ENCODE assay signal across 28 cellular contexts in the genomic region with DNA sequence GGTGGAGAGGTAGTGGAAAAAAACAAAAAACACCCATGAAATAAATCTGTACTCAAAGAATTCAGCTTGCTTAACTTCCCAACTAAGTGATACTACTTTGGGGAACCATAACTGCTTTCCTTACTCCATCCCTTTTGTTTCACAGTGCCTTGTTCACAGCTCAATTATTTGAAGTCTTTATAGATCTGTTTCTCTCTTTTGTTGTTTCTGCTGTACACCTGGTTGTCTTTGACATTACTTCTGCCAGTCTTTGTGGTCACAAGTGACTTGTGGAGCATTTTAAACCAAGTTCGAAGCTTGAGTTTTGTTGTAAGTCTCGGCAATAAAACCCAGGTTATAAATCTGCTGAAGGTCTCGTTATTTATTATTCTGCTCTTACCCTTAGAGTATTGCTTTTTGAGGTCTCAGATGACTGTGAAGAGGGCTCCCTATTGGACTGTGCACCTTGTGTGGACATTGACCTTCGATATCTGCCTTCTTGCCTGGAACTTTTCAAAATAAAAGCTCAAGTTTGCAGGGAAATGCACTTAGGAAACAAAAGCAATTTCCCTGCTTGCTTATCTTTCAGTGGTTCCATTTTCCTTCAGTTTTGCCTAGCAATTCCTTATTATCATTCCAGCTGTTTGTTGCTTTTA. TPM values are rescaled to one million over a fixed set of nuclear protein-coding genes. Genes with fewer than 3 reads are reported as not detected.
DNase-seq lines count a peak whose midpoint lies in the region; ATAC-seq, FAIRE-seq and TF ChIP-seq lines count a peak whose summit lies in the region.
"Had no signal": no experiment of that assay in that cellular context is flagged by ENCODE, and none has a peak within 500 bp of the region (broad histone marks: within the 10 kb centered on the region; RNA-seq: fewer than 3 reads in every experiment).

No MANE protein-coding gene starts in this region.

- H3K36me3 Mint-ChIP-seq in GM23338 (ENCODE audit: low read depth) (no peaks in the 10 kb centered on the region), HFFc6 (ENCODE audit: low read depth) (no peaks in the 10 kb centered on the region)

- H3K9me3 Mint-ChIP-seq in GM23338 = no peaks in the 10 kb centered on the region
- no peaks in the 10 kb centered on the region for H3K9me3 Mint-ChIP-seq in HFFc6
- H3K9me3 Mint-ChIP-seq: activated naive CD4-positive, alpha-beta T cell treated with anti-CD3 and anti-CD28 coated beads for 36 hours; activated T-helper 1 cell treated with anti-CD3 and anti-CD28 coated beads, Interleukin-12 subunit alpha, Interleukin-12 subunit beta, Interleukin-2, Interleukin-4 antibody, amounts not matched to agents 30 ng/mL and 10 ng/mL and 1 ng/mL, durations not matched to agents 14 hours and 24 hours and 36 hours; H9 had no signal

- peaks cover 14% of the 10 kb centered on the region for H3K4me1 ChIP-seq in GM23338 (ENCODE audit: insufficient read depth)
- peaks cover 0 to 4% of the 10 kb centered on the region in 2 donors for H3K4me1 ChIP-seq in kidney (ENCODE audit: control insufficient read depth in 1 of 2, insufficient read depth in 1 of 2, low read depth in 1 of 2, low read length in 2 of 2)
- H3K4me1 ChIP-seq in neuron (ENCODE audit: insufficient read depth, low read length) = peaks cover 10% of the 10 kb centered on the region
- H3K4me1 ChIP-seq in Karpas-422 (ENCODE audit: low read length) = no peaks in the 10 kb centered on the region
- H3K4me1 ChIP-seq: spleen had no signal

- H3K27ac ChIP-seq in GM23338 (ENCODE audit: low read depth) = no peak overlapping the region
- H3K27ac ChIP-seq in kidney (ENCODE audit: low read depth in 2 of 2, low read length in 2 of 2) = peak overlapping the region; percentile 49 to 68
- H3K27ac ChIP-seq in Karpas-422 (ENCODE audit: low read length) = no peak overlapping the region
- H3K27ac ChIP-seq: adrenal gland, brain microvascular endothelial cell, neutrophil, PC-9, spleen had no signal

- H3K27me3 Mint-ChIP-seq in GM23338 (ENCODE audit: insufficient read depth, low read depth, poor library complexity) (no peaks in the 10 kb centered on the region), HFFc6 (ENCODE audit: insufficient read depth) (peaks cover 6% of the 10 kb centered on the region; the same call in 1 of the 2 replicates)

- H3K27ac Mint-ChIP-seq in GM23338 (peak overlapping the region; percentile 80), HFFc6 (no peak overlapping the region)
- H3K27ac Mint-ChIP-seq: activated naive CD4-positive, alpha-beta T cell treated with anti-CD3 and anti-CD28 coated beads for 36 hours; activated T-helper 1 cell treated with anti-CD3 and anti-CD28 coated beads, Interleukin-12 subunit alpha, Interleukin-12 subunit beta, Interleukin-2, Interleukin-4 antibody, amounts not matched to agents 30 ng/mL and 10 ng/mL and 1 ng/mL, durations not matched to agents 14 hours and 24 hours and 36 hours had no signal

- no peaks in the 10 kb centered on the region for H3K36me3 ChIP-seq in GM23338 (ENCODE audit: insufficient read depth)
- no peaks in the 10 kb centered on the region for H3K36me3 ChIP-seq in kidney (ENCODE audit: control insufficient read depth in 1 of 2, insufficient read depth in 2 of 2, low read length in 2 of 2)
- H3K36me3 ChIP-seq in neuron (ENCODE audit: insufficient read depth, low read length) = no peaks in the 10 kb centered on the region
- H3K36me3 ChIP-seq in Karpas-422 (ENCODE audit: insufficient read depth, low read length) = no peaks in the 10 kb centered on the region
- H3K36me3 ChIP-seq: adrenal gland, brain microvascular endothelial cell, neutrophil, spleen had no signal

- no peak overlapping the region for H2AFZ ChIP-seq in GM23338
- H2AFZ ChIP-seq in neuron (ENCODE audit: low read depth, low read length) = peak overlapping the region; percentile 19
- H2AFZ ChIP-seq in Karpas-422 (ENCODE audit: low read length) = no peak overlapping the region
- H2AFZ ChIP-seq: PC-9 had no signal

- H3F3A ChIP-seq in GM23338 (replicated peaks; ENCODE audit: low read depth) = no peaks in the 10 kb centered on the region

- no peaks in the 10 kb centered on the region for H3K79me2 ChIP-seq in GM23338 (replicated peaks; ENCODE audit: insufficient read depth)
- no peaks in the 10 kb centered on the region for H3K79me2 ChIP-seq in Karpas-422 (ENCODE audit: low read length)

- no peak for ATAC-seq in GM23338

- H3K4me1 Mint-ChIP-seq in GM23338 (peaks cover 49% of the 10 kb centered on the region), HFFc6 (ENCODE audit: low read depth) (peaks cover 6% of the 10 kb centered on the region; the same call in 1 of the 2 replicates)

- no peaks in the 10 kb centered on the region for H3K27me3 ChIP-seq in GM23338 (ENCODE audit: insufficient read depth)
- no peaks in the 10 kb centered on the region for H3K27me3 ChIP-seq in neuron (ENCODE audit: insufficient read depth, low read length)
- H3K27me3 ChIP-seq in Karpas-422 (ENCODE audit: low read length) = no peaks in the 10 kb centered on the region
- H3K27me3 ChIP-seq: adrenal gland, brain microvascular endothelial cell, neutrophil, spleen had no signal

- H3K4me3 Mint-ChIP-seq in GM23338 (no peak overlapping the region), HFFc6 (no peak overlapping the region)
- H3K4me3 Mint-ChIP-seq: activated naive CD4-positive, alpha-beta T cell treated with anti-CD3 and anti-CD28 coated beads for 36 hours; activated T-helper 1 cell treated with anti-CD3 and anti-CD28 coated beads, Interleukin-12 subunit alpha, Interleukin-12 subunit beta, Interleukin-2, Interleukin-4 antibody, amounts not matched to agents 30 ng/mL and 10 ng/mL and 1 ng/mL, durations not matched to agents 14 hours and 24 hours and 36 hours; H9 had no signal

- H3K4me3 ChIP-seq in GM23338 (no peak overlapping the region), kidney (ENCODE audit: low read length in 2 of 2) (peak overlapping the region; percentile 40 to 51), neuron (ENCODE audit: low read length) (no peak overlapping the region), Karpas-422 (ENCODE audit: low read length) (no peak overlapping the region)
- H3K4me3 ChIP-seq: adrenal gland, PC-9, spleen had no signal

- H3K4me2 ChIP-seq in GM23338 = no peak overlapping the region
- H3K4me2 ChIP-seq in Karpas-422 (ENCODE audit: low read depth, low read length, poor library complexity, severe bottlenecking) = no peak overlapping the region
- H3K4me2 ChIP-seq: PC-9 had no signal

- H3K9me3 ChIP-seq in kidney (ENCODE audit: control insufficient read depth in 1 of 2, low read length in 2 of 2) (no peaks in the 10 kb centered on the region), neuron (ENCODE audit: low read length) (no peaks in the 10 kb centered on the region), Karpas-422 (ENCODE audit: low read length) (no peaks in the 10 kb centered on the region)
- H3K9me3 ChIP-seq: adrenal gland, neutrophil, spleen had no signal

- DNase-seq in GM23338 (ENCODE audit: low spot score) (no peak), NCI-H146 treated with DMSO at 0.1 percent for 48 hours (lab: John Stamatoyannopoulos, UW; ENCODE audit: unreplicated experiment) (peak; percentile 21), kidney (no peak), HFFc6 (no peak), Karpas-422 (no peak), NCI-H524 (lab: John Stamatoyannopoulos, UW) (no peak), hippocampal formation (lab: John Stamatoyannopoulos, UW) (no peak)
- DNase-seq: activated CD4-positive, alpha-beta T cell treated with anti-CD3 and anti-CD28 coated beads, Interleukin-2, amount 50 U/mL, for 4 hours; activated naive CD4-positive, alpha-beta T cell treated with anti-CD3 and anti-CD28 coated beads for 36 hours; brain microvascular endothelial cell; GF-D8; H9; KG1; MM.1S; NCI-H1436; NCI-H2171 treated with DMSO at 0.1 percent for 48 hours; NCI-H526; PC-9; retina; Right ventricle myocardium superior; spleen; stimulated activated CD4-positive, alpha-beta T cell treated with anti-CD3 and anti-CD28 coated beads, Interleukin-2, amount 100 ng/mL, for 48 hours; substantia nigra had no signal

- no peaks in the 10 kb centered on the region for H3K9me2 ChIP-seq in GM23338 (ENCODE audit: insufficient read depth)
- no peaks in the 10 kb centered on the region for H3K9me2 ChIP-seq in Karpas-422 (replicated peaks; ENCODE audit: insufficient read depth, low read length)

- peak overlapping the region in 1 of 2 donors; percentile 30 for H3K9ac ChIP-seq in kidney (ENCODE audit: low read length in 2 of 2)
- no peak overlapping the region for H3K9ac ChIP-seq in Karpas-422 (ENCODE audit: low read length)

- TF ChIP-seq CTCF in GM23338 (conservative IDR thresholded peaks at IDR 0.05; ENCODE audit: low read depth in 2 of 2) = no peak
- TF ChIP-seq CTCF in kidney (IDR thresholded peaks at IDR 0.05; ENCODE audit: borderline replicate concordance, extremely low read depth, insufficient read depth) = no peak
- no peak for TF ChIP-seq CTCF in HFFc6 (IDR thresholded peaks at IDR 0.05)

- H4K20me1 ChIP-seq in GM23338 (replicated peaks; ENCODE audit: insufficient read depth) = no peaks in the 10 kb centered on the region
- H4K20me1 ChIP-seq in Karpas-422 (ENCODE audit: insufficient read depth, low read depth, low read length) = no peaks in the 10 kb centered on the region

- no peak for FAIRE-seq in kidney (lab: Jason Lieb, UNC)
- FAIRE-seq: keratinocyte had no signal

- intact Hi-C loops in kidney (cut with DNase I) = no loop called here

TF ChIP-seq in GM23338, 12 proteins besides CTCF, POLR2A, EP300 and RAD21 (continues in another document):
- no peak for TF ChIP-seq CREB1 (CRISPR knock-in tag; IDR thresholded peaks at IDR 0.05; ENCODE audit: low read depth)
- no peak for TF ChIP-seq POLR2AphosphoS5 (IDR thresholded peaks at IDR 0.05; ENCODE audit: low read depth)
- no peak for TF ChIP-seq EZH2 (IDR thresholded peaks at IDR 0.05; ENCODE audit: low read depth, unreplicated experiment)
- no peak for TF ChIP-seq STAT1 (IDR thresholded peaks at IDR 0.05; ENCODE audit: unreplicated experiment)
- no peak for TF ChIP-seq EZH2phosphoT487 (IDR thresholded peaks at IDR 0.05; ENCODE audit: unreplicated experiment)
- TF ChIP-seq, protein P1, sequence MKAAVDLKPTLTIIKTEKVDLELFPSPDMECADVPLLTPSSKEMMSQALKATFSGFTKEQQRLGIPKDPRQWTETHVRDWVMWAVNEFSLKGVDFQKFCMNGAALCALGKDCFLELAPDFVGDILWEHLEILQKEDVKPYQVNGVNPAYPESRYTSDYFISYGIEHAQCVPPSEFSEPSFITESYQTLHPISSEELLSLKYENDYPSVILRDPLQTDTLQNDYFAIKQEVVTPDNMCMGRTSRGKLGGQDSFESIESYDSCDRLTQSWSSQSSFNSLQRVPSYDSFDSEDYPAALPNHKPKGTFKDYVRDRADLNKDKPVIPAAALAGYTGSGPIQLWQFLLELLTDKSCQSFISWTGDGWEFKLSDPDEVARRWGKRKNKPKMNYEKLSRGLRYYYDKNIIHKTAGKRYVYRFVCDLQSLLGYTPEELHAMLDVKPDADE (IDR thresholded peaks at IDR 0.05) = no peak

RNA-seq across cellular contexts. Expression of a gene that starts 59.8 kb away (rescaled TPM):
- 23.8 and 40.4 TPM in 2 replicates for total RNA-seq in GM23338 (2014; rRNA removed; shearing (Covaris generic))
- polyA plus RNA-seq in GM23338 (2016; fragmentation: Nextera tagmentation; extraction: Ambion mirVana) (7.3 and 7.7 TPM in 2 replicates), kidney (ENCODE audit: insufficient read depth, low read depth, low replicate concordance) (125 TPM)
- 21.1 TPM for total RNA-seq in kidney
- 1 to 10 TPM; 1.4 to 9.0 (median 2.3) TPM for total RNA-seq in HFFc6 (2021; fragmentation: NEBNext Ultra II Directional; extraction: Animal tissue kit (Norgen Biotek cat#: 25700))
- total RNA-seq in Karpas-422 (2014; rRNA removed; shearing (Covaris generic); ENCODE audit: low replicate concordance) = 3.1 and 4.8 TPM in 2 replicates

Comparison
In these comparisons a context has a peak if more than half of its experiments do, and no peak if none do; other contexts are left out.
1. H3K27ac ChIP-seq: peak in kidney (2 of 2); none in GM23338 (single experiment) and Karpas-422 (single experiment).
2. H3K4me3 ChIP-seq: peak in kidney (2 of 2); none in GM23338 (single experiment), neuron (single experiment) and Karpas-422 (single experiment).